17 cellular contexts compared by ENCODE assay signal in genomic region chr17:47164263-47164662, GRCh38. TPM values are rescaled to one million over a fixed set of nuclear protein-coding genes. Genes with fewer than 3 reads are reported as not detected.
A peak's percentile ranks its signal among the peaks of the same experiment; 100 is the strongest.
DNase-seq lines count a peak whose midpoint lies in the region; ATAC-seq and TF ChIP-seq lines count a peak whose summit lies in the region.
"Had no signal": no experiment of that assay in that cellular context is flagged by ENCODE, and none has a peak within 500 bp of the region (broad histone marks: within the 10 kb centered on the region; RNA-seq: fewer than 3 reads in every experiment).

No MANE protein-coding gene starts in this region.

- no peak overlapping the region for H2BK15ac ChIP-seq in mesenchymal stem cell (ENCODE audit: low read depth, poor library complexity, severe bottlenecking)

- H3K36me3 Mint-ChIP-seq in CD14-positive monocyte: peaks cover 60 to 85% of the 10 kb centered on the region in 2 donors
- peaks cover 86% of the 10 kb centered on the region for H3K36me3 Mint-ChIP-seq in CD4-positive, alpha-beta T cell (ENCODE audit: low read depth)
- peaks cover 19% of the 10 kb centered on the region for H3K36me3 Mint-ChIP-seq in memory B cell

- no peak for ATAC-seq in CD4-positive, alpha-beta T cell (ENCODE audit: poor library complexity)
- ATAC-seq in memory B cell (ENCODE audit: low read depth): no peak

- DNase-seq in CD14-positive monocyte (ENCODE audit: low spot score) (no peak), RWPE1 (ENCODE audit: low spot score) (no peak), memory B cell (ENCODE audit: low spot score in 2 of 2) (no peak), AG08395 (ENCODE audit: low spot score) (no peak), mesenchymal stem cell (no peak), NCI-H1048 (lab: John Stamatoyannopoulos, UW) (no peak), NCI-H2171 (lab: John Stamatoyannopoulos, UW) (no peak)
- no peak for DNase-seq in CD4-positive, alpha-beta T cell
- DNase-seq: ACHN, AML-193, Caco-2, GDM1, GM23248 had no signal

- no peak overlapping the region for H4K91ac ChIP-seq in mesenchymal stem cell (ENCODE audit: low read length)

- no peak for TF ChIP-seq CTCF in CD14-positive monocyte (IDR thresholded peaks at IDR 0.05)
- TF ChIP-seq CTCF in CD4-positive, alpha-beta T cell (IDR thresholded peaks at IDR 0.05): no peak
- no peak for TF ChIP-seq CTCF in RWPE1 (conservative IDR thresholded peaks at IDR 0.05; ENCODE audit: low read depth)

- H2AFZ ChIP-seq in mesenchymal stem cell (ENCODE audit: low read depth, low read length): no peak overlapping the region
- H2AFZ ChIP-seq: GM23248 had no signal

- 100% methylated on average over 5 of the region's 5 CpGs for WGBS in mesenchymal stem cell

- POLR2A ChIA-PET in CD4-positive, alpha-beta T cell (lab: Charles Lee): no interaction called here
- POLR2A ChIA-PET in RWPE1 (lab: Yijun Ruan, JAX; ENCODE audit: low non-redundant PET): no interaction called here

- H3K4me3 Mint-ChIP-seq in CD14-positive monocyte: no peak overlapping the region
- no peak overlapping the region for H3K4me3 Mint-ChIP-seq in CD4-positive, alpha-beta T cell
- no peak overlapping the region for H3K4me3 Mint-ChIP-seq in memory B cell

- H2BK120ac ChIP-seq in mesenchymal stem cell (ENCODE audit: low read depth, low read length): no peak overlapping the region

- CTCF ChIA-PET in CD4-positive, alpha-beta T cell (lab: Charles Lee): interaction anchor here (0.5 kb wide), 1 partner anchor 15 kb away, joined by 3 read pairs; no protein-coding TSS in a partner anchor
- CTCF ChIA-PET in RWPE1 (lab: Yijun Ruan, JAX): no interaction called here

- no peak overlapping the region for H3K9ac ChIP-seq in mesenchymal stem cell (ENCODE audit: low read length)
- H3K9ac ChIP-seq: BLaER1, GM23248, KMS-11 had no signal

- peaks cover 0 to under 1% (median 0%) of the 10 kb centered on the region in 3 donors for H3K27me3 Mint-ChIP-seq in CD14-positive monocyte (ENCODE audit: low read depth in 3 of 3)
- no peaks in the 10 kb centered on the region for H3K27me3 Mint-ChIP-seq in CD4-positive, alpha-beta T cell
- H3K27me3 Mint-ChIP-seq in memory B cell: no peaks in the 10 kb centered on the region

- H3K23ac ChIP-seq in mesenchymal stem cell (ENCODE audit: low read length in 2 of 2): no peak overlapping the region

- H2AK5ac ChIP-seq in mesenchymal stem cell (ENCODE audit: low read length, severe bottlenecking): no peak overlapping the region

- H3K27ac Mint-ChIP-seq in CD14-positive monocyte: peak overlapping the region in 4 of 7 donors; percentile 33 to 64 (median 49)
- H3K27ac Mint-ChIP-seq in CD4-positive, alpha-beta T cell: peak overlapping the region; percentile 28
- H3K27ac Mint-ChIP-seq in memory B cell: peak overlapping the region; percentile 28

- no peak overlapping the region for H2BK5ac ChIP-seq in mesenchymal stem cell (ENCODE audit: low read depth, low read length, poor library complexity, severe bottlenecking)

- no peak overlapping the region for H2BK12ac ChIP-seq in mesenchymal stem cell (ENCODE audit: low read length in 2 of 2)

- peaks cover 23 to 96% of the 10 kb centered on the region in 2 experiments for H3K36me3 ChIP-seq in mesenchymal stem cell (ENCODE audit: control insufficient read depth in 1 of 2, insufficient read depth in 2 of 2, low read depth in 1 of 2, low read length in 2 of 2)

- H3K14ac ChIP-seq in mesenchymal stem cell (ENCODE audit: low read length in 2 of 2): no peak overlapping the region

- no peaks in the 10 kb centered on the region for H3K9me3 ChIP-seq in CD4-positive, alpha-beta T cell (ENCODE audit: control insufficient read depth, low read length)
- H3K9me3 ChIP-seq in mesenchymal stem cell (ENCODE audit: control insufficient read depth, low read length): no peaks in the 10 kb centered on the region
- H3K9me3 ChIP-seq: BLaER1, Caco-2, HAP-1 had no signal

- H3K27me3 ChIP-seq in CD4-positive, alpha-beta T cell (ENCODE audit: control insufficient read depth, insufficient read depth, low read length): no peaks in the 10 kb centered on the region
- no peaks in the 10 kb centered on the region for H3K27me3 ChIP-seq in mesenchymal stem cell (ENCODE audit: control insufficient read depth in 1 of 2, insufficient read depth in 1 of 2, low read length in 2 of 2)
- H3K27me3 ChIP-seq: BLaER1 had no signal

- H3K79me1 ChIP-seq in mesenchymal stem cell (replicated peaks; ENCODE audit: low read length, poor library complexity, severe bottlenecking): peaks cover 14% of the 10 kb centered on the region

- no peak overlapping the region for H3K4me2 ChIP-seq in mesenchymal stem cell (ENCODE audit: low read length, poor library complexity, severe bottlenecking)
- H3K4me2 ChIP-seq: BLaER1 had no signal

- intact Hi-C loops in CD14-positive monocyte (cut with micrococcal nuclease): no loop called here
- intact Hi-C loops in CD4-positive, alpha-beta T cell (cut with DNase I, micrococcal nuclease): no loop called here

- no peak overlapping the region for H3K27ac ChIP-seq in CD4-positive, alpha-beta T cell (ENCODE audit: low read depth, low read length)
- H3K27ac ChIP-seq in RWPE1 (0 out of 2 replicates have a peak overlapping the region, but pooled peaks have one; percentile 38), mesenchymal stem cell (ENCODE audit: low read length, poor library complexity, severe bottlenecking) (no peak overlapping the region)
- H3K27ac ChIP-seq: BLaER1, GM23248, KMS-11 had no signal

- no peak overlapping the region for H3K4me3 ChIP-seq in mesenchymal stem cell (ENCODE audit: insufficient read depth in 1 of 2, low read depth in 1 of 2, low read length in 2 of 2)
- H3K4me3 ChIP-seq: BLaER1, GM23248, HAP-1 had no signal

- no peak overlapping the region for H3K4ac ChIP-seq in mesenchymal stem cell (ENCODE audit: low read depth in 1 of 2, low read length in 2 of 2)

- H4K8ac ChIP-seq in mesenchymal stem cell (ENCODE audit: low read length): no peak overlapping the region

- H3K4me1 ChIP-seq in mesenchymal stem cell (ENCODE audit: control insufficient read depth, insufficient read depth, low read depth, low read length): no peaks in the 10 kb centered on the region
- H3K4me1 ChIP-seq: Caco-2, HAP-1 had no signal

- no peak overlapping the region for H3K18ac ChIP-seq in mesenchymal stem cell (ENCODE audit: low read depth in 1 of 2, low read length in 2 of 2)

- H3K9me3 Mint-ChIP-seq in CD14-positive monocyte (no peaks in the 10 kb centered on the region), memory B cell (no peaks in the 10 kb centered on the region)
- no peaks in the 10 kb centered on the region for H3K9me3 Mint-ChIP-seq in CD4-positive, alpha-beta T cell

- H3K4me1 Mint-ChIP-seq in CD14-positive monocyte: peaks cover 5% of the 10 kb centered on the region
- H3K4me1 Mint-ChIP-seq in CD4-positive, alpha-beta T cell (ENCODE audit: low read depth): peaks cover 29% of the 10 kb centered on the region
- peaks cover 8% of the 10 kb centered on the region for H3K4me1 Mint-ChIP-seq in memory B cell

RNA-seq across cellular contexts. Expression of gene CDC27, which starts 24.8 kb away (rescaled TPM):
- 10 to 100 TPM; 33.0 to 52.0 TPM for polyA plus RNA-seq in CD14-positive monocyte
- 10 to 100 TPM; 52.5 to 52.8 TPM for total RNA-seq in CD4-positive, alpha-beta T cell
- polyA plus RNA-seq in mesenchymal stem cell (2013, experiment 1 of 2): 59.1 TPM
- 61.1 TPM for polyA plus RNA-seq in mesenchymal stem cell (2013, experiment 2 of 2)

RNA-seq across cellular contexts. Expression of gene MYL4, which starts 44.9 kb away (rescaled TPM):
- not detected for polyA plus RNA-seq in CD14-positive monocyte
- total RNA-seq in CD4-positive, alpha-beta T cell: not detected
- 0.22 TPM for polyA plus RNA-seq in mesenchymal stem cell (2013, experiment 1 of 2)
- polyA plus RNA-seq in mesenchymal stem cell (2013, experiment 2 of 2): 0.14 TPM
- total RNA-seq: Caco-2, GM23248, HT-29 had no signal
- polyA plus RNA-seq: GM23248 had no signal
